ENCODE assay signal across 1 cellular context in the genomic region with DNA sequence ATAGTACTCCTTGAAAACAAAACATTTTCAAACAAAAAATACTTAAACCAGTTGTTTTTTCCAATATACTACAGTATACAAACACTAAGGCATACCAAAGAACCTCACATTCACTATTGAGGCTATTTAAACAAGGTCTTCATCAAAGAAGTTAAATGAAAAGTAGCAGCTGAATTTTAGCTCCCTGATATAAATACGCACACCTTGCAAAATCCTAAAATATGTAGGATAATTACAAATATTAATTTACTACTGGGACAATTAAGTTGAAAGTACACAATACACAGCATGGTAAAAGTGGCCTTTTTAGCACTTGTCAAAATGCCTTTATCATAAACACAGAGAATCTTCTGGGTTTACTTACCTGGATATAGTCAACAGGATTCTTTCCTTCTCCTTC.
TF ChIP-seq lines count a peak whose summit lies in the region.

No MANE protein-coding gene starts in this region.

TF ChIP-seq in A549, 52 proteins besides CTCF, POLR2A, EP300 and RAD21 (continued from another document):
- TF ChIP-seq, protein P1, sequence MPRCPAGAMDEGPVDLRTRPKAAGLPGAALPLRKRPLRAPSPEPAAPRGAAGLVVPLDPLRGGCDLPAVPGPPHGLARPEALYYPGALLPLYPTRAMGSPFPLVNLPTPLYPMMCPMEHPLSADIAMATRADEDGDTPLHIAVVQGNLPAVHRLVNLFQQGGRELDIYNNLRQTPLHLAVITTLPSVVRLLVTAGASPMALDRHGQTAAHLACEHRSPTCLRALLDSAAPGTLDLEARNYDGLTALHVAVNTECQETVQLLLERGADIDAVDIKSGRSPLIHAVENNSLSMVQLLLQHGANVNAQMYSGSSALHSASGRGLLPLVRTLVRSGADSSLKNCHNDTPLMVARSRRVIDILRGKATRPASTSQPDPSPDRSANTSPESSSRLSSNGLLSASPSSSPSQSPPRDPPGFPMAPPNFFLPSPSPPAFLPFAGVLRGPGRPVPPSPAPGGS (IDR thresholded peaks at IDR 0.05), result no peak
- TF ChIP-seq, protein P2, sequence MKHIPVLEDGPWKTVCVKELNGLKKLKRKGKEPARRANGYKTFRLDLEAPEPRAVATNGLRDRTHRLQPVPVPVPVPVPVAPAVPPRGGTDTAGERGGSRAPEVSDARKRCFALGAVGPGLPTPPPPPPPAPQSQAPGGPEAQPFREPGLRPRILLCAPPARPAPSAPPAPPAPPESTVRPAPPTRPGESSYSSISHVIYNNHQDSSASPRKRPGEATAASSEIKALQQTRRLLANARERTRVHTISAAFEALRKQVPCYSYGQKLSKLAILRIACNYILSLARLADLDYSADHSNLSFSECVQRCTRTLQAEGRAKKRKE (CRISPR knock-in tag; IDR thresholded peaks at IDR 0.05; ENCODE audit: low read depth), result no peak
- TF ChIP-seq KDM5A (IDR thresholded peaks at IDR 0.05), result no peak
- TF ChIP-seq FOSB (CRISPR knock-in tag; IDR thresholded peaks at IDR 0.05), result no peak
- TF ChIP-seq MAFK (IDR thresholded peaks at IDR 0.05; ENCODE audit: partially characterized antibody), result peak; percentile 85
- no peak for TF ChIP-seq EHMT2 (IDR thresholded peaks at IDR 0.05; ENCODE audit: low read depth)
